In the genomic region with DNA sequence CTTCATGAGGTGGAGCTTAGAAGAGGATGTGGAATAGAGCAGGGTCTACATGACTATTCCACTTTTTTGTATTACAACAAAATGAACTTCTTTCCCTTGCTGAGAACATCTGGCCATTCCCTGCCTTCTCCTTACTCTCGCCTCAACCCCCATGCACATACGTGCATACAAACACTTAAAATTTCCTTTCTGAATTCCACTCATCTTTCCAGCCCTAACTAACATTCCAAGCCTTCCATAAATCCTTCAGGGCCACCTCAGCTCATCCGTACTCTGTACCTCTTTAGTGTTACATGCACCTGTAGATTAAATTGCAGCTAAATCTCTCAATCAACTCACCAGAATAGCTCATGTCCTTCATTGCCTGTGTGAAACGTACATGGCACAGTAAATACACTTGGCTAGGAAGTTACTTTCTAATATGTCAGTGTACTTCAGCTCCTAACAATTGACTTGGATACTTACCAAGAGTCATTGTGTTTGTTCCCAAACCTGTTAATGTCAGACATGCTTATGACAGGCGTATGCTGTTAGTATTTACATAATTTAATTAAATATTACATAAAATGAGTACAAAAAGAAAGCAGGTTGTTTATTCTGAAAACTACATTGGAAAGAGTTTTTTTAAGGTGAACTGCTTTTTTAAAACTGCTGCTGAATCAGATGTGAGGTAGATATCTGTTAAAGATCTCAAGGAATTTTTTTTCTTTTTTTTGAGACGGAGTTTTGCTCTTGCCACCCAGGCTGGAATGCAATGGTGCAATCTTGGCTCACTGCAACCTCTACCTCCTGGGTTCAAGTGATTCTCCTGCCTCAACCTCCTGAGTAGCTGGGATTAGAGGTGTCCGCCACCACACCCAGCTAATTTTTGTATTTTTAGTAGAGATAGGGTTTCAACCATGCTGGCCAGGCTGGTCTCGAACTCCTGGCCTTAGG, we compare ENCODE assay signal across 30 cellular contexts. TPM values are rescaled to one million over a fixed set of nuclear protein-coding genes. Genes with fewer than 3 reads are reported as not detected.
DNase-seq lines count a peak whose midpoint lies in the region; ATAC-seq and TF ChIP-seq lines count a peak whose summit lies in the region.
"Had no signal": no experiment of that assay in that cellular context is flagged by ENCODE, and none has a peak within 500 bp of the region (broad histone marks: within the 10 kb centered on the region; RNA-seq: fewer than 3 reads in every experiment).

No MANE protein-coding gene starts in this region.

- no TSS peak for BruUV-seq in Calu3 (replicated peaks; lab: Mats Ljungman, UMichigan)

- no peak for TF ChIP-seq CTCF in Calu3 (IDR thresholded peaks at IDR 0.05; ENCODE audit: unreplicated experiment)
- no peak for TF ChIP-seq CTCF in prostate gland (IDR thresholded peaks at IDR 0.05)

- H3K36me3 ChIP-seq in prostate gland, result no peaks in the 10 kb centered on the region
- H3K36me3 ChIP-seq: BLaER1, cardiac muscle cell, colonic mucosa, HAP-1 had no signal

- H3K27ac ChIP-seq in prostate gland, result no peak overlapping the region
- H3K27ac ChIP-seq: BLaER1, cardiac muscle cell, colonic mucosa had no signal

- WGBS in prostate gland, result 53% methylated on average over 8 of the region's 8 CpGs

- POLR2A ChIA-PET in naive thymus-derived CD8-positive, alpha-beta T cell (lab: Charles Lee), result no interaction called here

- no peaks in the 10 kb centered on the region for H3K27me3 ChIP-seq in prostate gland (replicated peaks; ENCODE audit: insufficient read depth)
- H3K27me3 ChIP-seq: BLaER1, cardiac muscle cell, colonic mucosa had no signal

- DNase-seq in Calu3 (no peak), NCI-H1105 (lab: John Stamatoyannopoulos, UW) (peak; percentile 30), dermis blood vessel endothelial cell (peak; percentile 17), head of caudate nucleus (no peak), prostate gland (ENCODE audit: low spot score) (no peak)
- DNase-seq in naive thymus-derived CD8-positive, alpha-beta T cell, result no peak
- DNase-seq: activated CD4-positive, alpha-beta T cell treated with anti-CD3 and anti-CD28 coated beads for 48 hours; activated CD8-positive, alpha-beta memory T cell treated with anti-CD3 and anti-CD28 coated beads for 24 hours; aorta; colonic mucosa; COR-L47; DMS53; effector memory CD8-positive, alpha-beta T cell; left ventricle myocardium superior; natural killer cell; NCI-H187; NCI-H345; SIG-M5; stimulated activated CD4-positive, alpha-beta T cell treated with anti-CD3 and anti-CD28 coated beads, Interleukin-15, amount 100 ng/mL, for 24 hours; stimulated activated CD4-positive, alpha-beta T cell treated with anti-CD3 and anti-CD28 coated beads, Interleukin-4, amount 100 ng/mL, for 4 hours; substantia nigra; SW 1271; T-helper 9 cell had no signal

- no peak for ATAC-seq in naive thymus-derived CD8-positive, alpha-beta T cell
- ATAC-seq in HG03571 (IDR thresholded peaks at IDR 0.05; ENCODE audit: unreplicated experiment) (no peak), HG03460 (IDR thresholded peaks at IDR 0.05; ENCODE audit: unreplicated experiment) (no peak)
- ATAC-seq: effector memory CD8-positive, alpha-beta T cell; left ventricle myocardium superior; natural killer cell had no signal

- peaks cover 4% of the 10 kb centered on the region for H3K36me3 Mint-ChIP-seq in Calu3 (ENCODE audit: insufficient read depth, unreplicated experiment)
- H3K36me3 Mint-ChIP-seq in naive thymus-derived CD8-positive, alpha-beta T cell, result peaks cover 0 to 6% (median 6%) of the 10 kb centered on the region in 3 donors
- H3K36me3 Mint-ChIP-seq: activated naive CD4-positive, alpha-beta T cell treated with anti-CD3 and anti-CD28 coated beads, Interleukin-2, amount 50 U/mL, for 24 hours; natural killer cell; type B pancreatic cell had no signal

- no peaks in the 10 kb centered on the region for H3K27me3 Mint-ChIP-seq in Calu3 (ENCODE audit: unreplicated experiment)
- H3K27me3 Mint-ChIP-seq in naive thymus-derived CD8-positive, alpha-beta T cell, result no peaks in the 10 kb centered on the region
- H3K27me3 Mint-ChIP-seq: activated naive CD4-positive, alpha-beta T cell treated with anti-CD3 and anti-CD28 coated beads, Interleukin-2, amount 50 U/mL, for 24 hours; type B pancreatic cell had no signal

- H3K4me3 Mint-ChIP-seq in Calu3 (ENCODE audit: low read depth, unreplicated experiment), result peak overlapping the region; percentile 13
- H3K4me3 Mint-ChIP-seq in naive thymus-derived CD8-positive, alpha-beta T cell, result peak overlapping the region in 5 of 10 donors; percentile 0 to 71 (median 16)
- H3K4me3 Mint-ChIP-seq: activated naive CD4-positive, alpha-beta T cell treated with anti-CD3 and anti-CD28 coated beads, Interleukin-2, amount 50 U/mL, for 24 hours; effector memory CD8-positive, alpha-beta T cell; natural killer cell; type B pancreatic cell had no signal

- H3K9me3 ChIP-seq in prostate gland, result no peaks in the 10 kb centered on the region
- H3K9me3 ChIP-seq: BLaER1, colonic mucosa, HAP-1 had no signal

- intact Hi-C loops in Calu3 (cut with micrococcal nuclease; ENCODE audit: unreplicated experiment), result loop anchor here (2.0 kb wide), 1 partner anchor 15 kb away; no protein-coding TSS in a partner anchor
- intact Hi-C loops in head of caudate nucleus (cut with DNase I), result no loop called here
- intact Hi-C loops in prostate gland (cut with DNase I), result no loop called here

- H3K4me3 ChIP-seq in prostate gland, result no peak overlapping the region
- H3K4me3 ChIP-seq: BLaER1, cardiac muscle cell, colonic mucosa, HAP-1 had no signal

- CTCF ChIA-PET in Calu3 (lab: Charles Lee), result interaction anchor here (0.6 to 1.1 kb wide), 2 partner anchors 18 to 33 kb away, joined by 4 to 5 read pairs; no protein-coding TSS in a partner anchor

- H3K27ac Mint-ChIP-seq in Calu3 (ENCODE audit: unreplicated experiment), result peak overlapping the region; percentile 93
- H3K27ac Mint-ChIP-seq in naive thymus-derived CD8-positive, alpha-beta T cell, result peak overlapping the region in 9 of 10 donors; percentile 0 to 87 (median 76)
- H3K27ac Mint-ChIP-seq: effector memory CD8-positive, alpha-beta T cell; natural killer cell; type B pancreatic cell had no signal

- no peak for TF ChIP-seq POLR2A in prostate gland (IDR thresholded peaks at IDR 0.05)

- no peaks in the 10 kb centered on the region for H3K9me3 Mint-ChIP-seq in Calu3 (ENCODE audit: low read depth, unreplicated experiment)
- peaks cover 0 to 8% (median 0%) of the 10 kb centered on the region in 9 donors for H3K9me3 Mint-ChIP-seq in naive thymus-derived CD8-positive, alpha-beta T cell
- H3K9me3 Mint-ChIP-seq: activated naive CD4-positive, alpha-beta T cell treated with anti-CD3 and anti-CD28 coated beads, Interleukin-2, amount 50 U/mL, for 24 hours; effector memory CD8-positive, alpha-beta T cell; type B pancreatic cell had no signal

- H3K4me1 ChIP-seq in prostate gland (replicated peaks), result no peaks in the 10 kb centered on the region
- H3K4me1 ChIP-seq: BLaER1, colonic mucosa, HAP-1 had no signal

- peaks cover 44% of the 10 kb centered on the region for H3K4me1 Mint-ChIP-seq in Calu3 (ENCODE audit: low read depth, unreplicated experiment)
- peaks cover 14 to 29% (median 24%) of the 10 kb centered on the region in 4 donors for H3K4me1 Mint-ChIP-seq in naive thymus-derived CD8-positive, alpha-beta T cell
- H3K4me1 Mint-ChIP-seq: natural killer cell had no signal

RNA-seq across cellular contexts. Expression of gene GLIS3, which starts 55.7 kb away (rescaled TPM):
- total RNA-seq in Calu3 (2022), result 72.5 and 90.8 TPM in 2 replicates
- 12.3 and 26.0 TPM in 2 replicates for total RNA-seq in dermis blood vessel endothelial cell
- total RNA-seq in naive thymus-derived CD8-positive, alpha-beta T cell, result 1 to 10 TPM; 8.8 to 9.4 TPM
- 1 to 10 TPM; 1.0 to 6.1 (median 1.5) TPM for polyA plus RNA-seq in naive thymus-derived CD8-positive, alpha-beta T cell
- 10 to 100 TPM; 15.2 to 16.9 TPM for total RNA-seq in prostate gland

Comparison
In these comparisons a context has a peak if more than half of its experiments do, and no peak if none do; other contexts are left out.
1. DNase-seq: peak in NCI-H1105 (single experiment) and dermis blood vessel endothelial cell (single experiment); none in Calu3 (single experiment), naive thymus-derived CD8-positive, alpha-beta T cell (0 of 10), head of caudate nucleus (0 of 42) and prostate gland (single experiment).